8 cellular contexts compared by ENCODE assay signal in genomic region chr7:152823397-152823980, GRCh38.
DNase-seq lines count a peak whose midpoint lies in the region; ATAC-seq and TF ChIP-seq lines count a peak whose summit lies in the region.
"Not testable (repeated sequence)": the region's sequence is repeated elsewhere in the genome, so short reads cannot be mapped to it uniquely, and the experiment has no call there.

No MANE protein-coding gene starts in this region.

- intact Hi-C loops in sciatic nerve (cut with DNase I): not testable (repeated sequence)

- H3K4me3 Mint-ChIP-seq in activated CD8-positive, alpha-beta memory T cell treated with anti-CD3 and anti-CD28 coated beads, Interleukin-2, amount 10 ng/mL, durations not matched to agents 7 days and 5 days; endothelial cell (ENCODE audit: unreplicated experiment): not testable (repeated sequence)

- not testable (repeated sequence) for H3K4me1 Mint-ChIP-seq in activated CD8-positive, alpha-beta memory T cell treated with anti-CD3 and anti-CD28 coated beads, Interleukin-2, amount 10 ng/mL, durations not matched to agents 7 days and 5 days; endothelial cell (ENCODE audit: unreplicated experiment)

- ATAC-seq in GM18868 (IDR thresholded peaks at IDR 0.05; ENCODE audit: unreplicated experiment) (peak; percentile 73), left lobe of liver (peak; percentile 94), sciatic nerve (peak; percentile 78)
- peak; percentile 72 for ATAC-seq in activated CD8-positive, alpha-beta memory T cell treated with anti-CD3 and anti-CD28 coated beads, Interleukin-2, amount 10 ng/mL, durations not matched to agents 7 days and 5 days

- H3K27ac Mint-ChIP-seq in activated CD8-positive, alpha-beta memory T cell treated with anti-CD3 and anti-CD28 coated beads, Interleukin-2, amount 10 ng/mL, durations not matched to agents 7 days and 5 days; endothelial cell (ENCODE audit: unreplicated experiment): not testable (repeated sequence)

- CTCF ChIA-PET in activated CD8-positive, alpha-beta memory T cell treated with anti-CD3 and anti-CD28 coated beads, Interleukin-2, amount 10 ng/mL, durations not matched to agents 7 days and 5 days (lab: Charles Lee): interaction anchor here (0.9 kb wide), 1 partner anchor 1040 kb away, joined by 3 read pairs; no protein-coding TSS in a partner anchor

- not testable (repeated sequence) for H3K9me3 Mint-ChIP-seq in activated CD8-positive, alpha-beta memory T cell treated with anti-CD3 and anti-CD28 coated beads, Interleukin-2, amount 10 ng/mL, durations not matched to agents 7 days and 5 days (ENCODE audit: low read depth); endothelial cell (ENCODE audit: unreplicated experiment)

- not testable (repeated sequence) for TF ChIP-seq CTCF in endothelial cell (IDR thresholded peaks at IDR 0.05; ENCODE audit: unreplicated experiment)

- not testable (repeated sequence) for H3K27me3 Mint-ChIP-seq in activated CD8-positive, alpha-beta memory T cell treated with anti-CD3 and anti-CD28 coated beads, Interleukin-2, amount 10 ng/mL, durations not matched to agents 7 days and 5 days; endothelial cell (ENCODE audit: unreplicated experiment)

- H3K36me3 Mint-ChIP-seq in activated CD8-positive, alpha-beta memory T cell treated with anti-CD3 and anti-CD28 coated beads, Interleukin-2, amount 10 ng/mL, durations not matched to agents 7 days and 5 days; endothelial cell (ENCODE audit: low read depth, unreplicated experiment): not testable (repeated sequence)

- DNase-seq in CD1c-positive myeloid dendritic cell (ENCODE audit: extremely low spot score) (peak; percentile 9), HT-29 (ENCODE audit: low spot score) (peak; percentile 41), NCI-H526 (lab: John Stamatoyannopoulos, UW) (peak; percentile 7 to 37), endothelial cell (ENCODE audit: low spot score) (peak; percentile 18)
- not testable (repeated sequence) for DNase-seq in activated CD8-positive, alpha-beta memory T cell treated with anti-CD3 and anti-CD28 coated beads, Interleukin-2, amount 10 ng/mL, durations not matched to agents 7 days and 5 days; left lobe of liver (ENCODE audit: low spot score); sciatic nerve (ENCODE audit: low spot score)
